9 cellular contexts compared by ENCODE assay signal in genomic region chr9:70407081-70407503, GRCh38. TPM values are rescaled to one million over a fixed set of nuclear protein-coding genes. Genes with fewer than 3 reads are reported as not detected.
A peak's percentile ranks its signal among the peaks of the same experiment; 100 is the strongest.
DNase-seq lines count a peak whose midpoint lies in the region; ATAC-seq, FAIRE-seq and TF ChIP-seq lines count a peak whose summit lies in the region.
"Had no signal": no experiment of that assay in that cellular context is flagged by ENCODE, and none has a peak within 500 bp of the region (broad histone marks: within the 10 kb centered on the region; RNA-seq: fewer than 3 reads in every experiment).

No MANE protein-coding gene starts in this region.

- no peak overlapping the region for H2BK15ac ChIP-seq in mesenchymal stem cell (ENCODE audit: low read depth, poor library complexity, severe bottlenecking)

- H3K27me3 ChIP-seq in right atrium auricular region = no peaks in the 10 kb centered on the region
- no peaks in the 10 kb centered on the region for H3K27me3 ChIP-seq in K562 (ENCODE audit: control insufficient read depth in 2 of 2, insufficient read depth in 2 of 2, low read length in 2 of 2)
- no peaks in the 10 kb centered on the region for H3K27me3 ChIP-seq in mesenchymal stem cell (ENCODE audit: control insufficient read depth in 1 of 2, insufficient read depth in 1 of 2, low read length in 2 of 2)
- H3K27me3 ChIP-seq in upper lobe of right lung = no peaks in the 10 kb centered on the region

- H3K9ac ChIP-seq in K562 (ENCODE audit: insufficient read depth in 1 of 2, low read depth in 2 of 2, low read length in 2 of 2) (no peak overlapping the region), mesenchymal stem cell (ENCODE audit: low read length) (peak overlapping the region; percentile 59)

- peak overlapping the region in 1 of 2 experiments; percentile 33 for H3K18ac ChIP-seq in mesenchymal stem cell (ENCODE audit: low read depth in 1 of 2, low read length in 2 of 2)

- TF ChIP-seq EP300 in K562 (IDR thresholded peaks at IDR 0.05; ENCODE audit: low read length) = no peak

- H4K8ac ChIP-seq in mesenchymal stem cell (ENCODE audit: low read length) = no peak overlapping the region

- TF ChIP-seq CTCF in right atrium auricular region (IDR thresholded peaks at IDR 0.05) = no peak
- no peak for TF ChIP-seq CTCF in K562 (IDR thresholded peaks at IDR 0.05 in 2 of 3, conservative IDR thresholded peaks at IDR 0.05 in 1 of 3; ENCODE audit: insufficient read depth in 2 of 3, low read depth in 1 of 3, low read length in 3 of 3)
- no peak for TF ChIP-seq CTCF in upper lobe of right lung (IDR thresholded peaks at IDR 0.05)

- peak overlapping the region in 1 of 2 experiments; percentile 12 for H3K4ac ChIP-seq in mesenchymal stem cell (ENCODE audit: low read depth in 1 of 2, low read length in 2 of 2)

- no peak overlapping the region for H2AK5ac ChIP-seq in mesenchymal stem cell (ENCODE audit: low read length, severe bottlenecking)

- DNase-seq in right atrium auricular region (ENCODE audit: low spot score) (no peak), cardiac septum (ENCODE audit: low spot score) (no peak), K562 (ENCODE audit: extremely low read depth in 1 of 4, low spot score in 3 of 4) (no peak), mesenchymal stem cell (peak; percentile 98), upper lobe of right lung (no peak), middle frontal gyrus (ENCODE audit: extremely low spot score, low spot score) (no peak)
- DNase-seq: activated gamma-delta T cell had no signal

- H3K4me2 ChIP-seq in K562 (ENCODE audit: insufficient read depth, low read length) = peak overlapping the region; percentile 42
- H3K4me2 ChIP-seq in mesenchymal stem cell (ENCODE audit: low read length, poor library complexity, severe bottlenecking) = no peak overlapping the region

- H2AFZ ChIP-seq in K562 (ENCODE audit: low read depth, low read length) (no peak overlapping the region), mesenchymal stem cell (ENCODE audit: low read depth, low read length) (no peak overlapping the region)

- H3K23ac ChIP-seq in mesenchymal stem cell (ENCODE audit: low read length in 2 of 2) = no peak overlapping the region

- no TSS peak for BruUV-seq in K562 (replicated peaks; lab: Mats Ljungman, UMichigan)

- no peak overlapping the region for H4K91ac ChIP-seq in mesenchymal stem cell (ENCODE audit: low read length)

- TF ChIP-seq RAD21 in K562 (CRISPR knock-in tag; conservative IDR thresholded peaks at IDR 0.05 in 1 of 2, IDR thresholded peaks at IDR 0.05 in 1 of 2) = no peak

- H3K4me3 ChIP-seq in right atrium auricular region = peak overlapping the region in 1 of 2 donors; percentile 31
- no peak overlapping the region for H3K4me3 ChIP-seq in K562
- peak overlapping the region in 1 of 2 experiments; percentile 38 for H3K4me3 ChIP-seq in mesenchymal stem cell (ENCODE audit: insufficient read depth in 1 of 2, low read depth in 1 of 2, low read length in 2 of 2)
- H3K4me3 ChIP-seq in upper lobe of right lung = peak overlapping the region; percentile 17

- CTCF ChIA-PET in K562 (lab: Yijun Ruan, JAX; ENCODE audit: low intra/inter-chr PET ratio) = no interaction called here

- no peaks in the 10 kb centered on the region for H3K9me1 ChIP-seq in K562 (ENCODE audit: control insufficient read depth, insufficient read depth, low read length)

- peaks cover 97% of the 10 kb centered on the region for H3K79me2 ChIP-seq in K562 (ENCODE audit: control insufficient read depth, insufficient read depth, low read length)

- H2BK120ac ChIP-seq in mesenchymal stem cell (ENCODE audit: low read depth, low read length) = no peak overlapping the region

- FAIRE-seq in K562 (lab: Jason Lieb, UNC) = no peak

- no peak for TF ChIP-seq POLR2A in K562 (conservative IDR thresholded peaks at IDR 0.05)

- H3K9me3 ChIP-seq in right atrium auricular region = no peaks in the 10 kb centered on the region
- no peaks in the 10 kb centered on the region for H3K9me3 ChIP-seq in K562 (replicated peaks; ENCODE audit: control insufficient read depth, insufficient read depth, low read depth, low read length)
- no peaks in the 10 kb centered on the region for H3K9me3 ChIP-seq in mesenchymal stem cell (ENCODE audit: control insufficient read depth, low read length)
- no peaks in the 10 kb centered on the region for H3K9me3 ChIP-seq in upper lobe of right lung

- peaks cover 4% of the 10 kb centered on the region for H3K79me1 ChIP-seq in mesenchymal stem cell (replicated peaks; ENCODE audit: low read length, poor library complexity, severe bottlenecking)

- in situ Hi-C loops in K562 (cut with MboI) = no loop called here

- peaks cover 10% of the 10 kb centered on the region; the same call in 1 of the 2 replicates for H4K20me1 ChIP-seq in K562 (replicated peaks; ENCODE audit: control insufficient read depth, insufficient read depth, low read length)

- no peak overlapping the region for H2BK5ac ChIP-seq in mesenchymal stem cell (ENCODE audit: low read depth, low read length, poor library complexity, severe bottlenecking)

- H3K36me3 ChIP-seq in right atrium auricular region (peaks cover 6% of the 10 kb centered on the region), K562 (ENCODE audit: control insufficient read depth, insufficient read depth, low read length) (no peaks in the 10 kb centered on the region), mesenchymal stem cell (ENCODE audit: control insufficient read depth in 1 of 2, insufficient read depth in 2 of 2, low read depth in 1 of 2, low read length in 2 of 2) (peaks cover 0 to 5% of the 10 kb centered on the region in 2 experiments), upper lobe of right lung (peaks cover 5% of the 10 kb centered on the region)

- peak overlapping the region; percentile 100 for H3K27ac ChIP-seq in right atrium auricular region
- H3K27ac ChIP-seq in K562 (ENCODE audit: extremely low read depth, low read depth, low read length) = no peak overlapping the region
- H3K27ac ChIP-seq in mesenchymal stem cell (ENCODE audit: low read length, poor library complexity, severe bottlenecking) = no peak overlapping the region
- peak overlapping the region; percentile 15 for H3K27ac ChIP-seq in upper lobe of right lung

- intact Hi-C loops in cardiac septum (cut with DNase I) (no loop called here), K562 (cut with micrococcal nuclease) (no loop called here), upper lobe of right lung (cut with DNase I) (loop anchor here (10.0 kb wide), 1 partner anchor 198 kb away; no protein-coding TSS in a partner anchor)

- H3K4me1 ChIP-seq in right atrium auricular region (peaks cover 0 to 72% of the 10 kb centered on the region in 2 donors), K562 (replicated peaks in 1 of 2; ENCODE audit: control insufficient read depth in 2 of 2, insufficient read depth in 2 of 2, low read length in 2 of 2) (peaks cover 8 to 43% of the 10 kb centered on the region in 2 experiments; a peak in 4 of 5 replicates), mesenchymal stem cell (ENCODE audit: control insufficient read depth, insufficient read depth, low read depth, low read length) (peaks cover 8% of the 10 kb centered on the region), upper lobe of right lung (peaks cover 87% of the 10 kb centered on the region)

- ATAC-seq in K562 = no peak
- ATAC-seq in upper lobe of right lung = no peak
- no peak for ATAC-seq in esophagus mucosa
- ATAC-seq in GM21786 (IDR thresholded peaks at IDR 0.05; ENCODE audit: unreplicated experiment) = no peak

- no peak overlapping the region for H2BK12ac ChIP-seq in mesenchymal stem cell (ENCODE audit: low read length in 2 of 2)

- WGBS in K562 (ENCODE audit: insufficient coverage, low coverage, missing lambda C conversion rate) = 47% methylated on average over 4 of the region's 4 CpGs
- 67% methylated on average over 4 of the region's 4 CpGs for WGBS in mesenchymal stem cell

- H3K14ac ChIP-seq in mesenchymal stem cell (ENCODE audit: low read length in 2 of 2) = no peak overlapping the region

- POLR2A ChIA-PET in K562 (lab: Yijun Ruan, JAX) = interaction anchor here (5.3 kb wide), 1 partner anchor 13 kb away, joined by 38 read pairs; no protein-coding TSS in a partner anchor

RNA-seq across cellular contexts. Expression of gene KLF9, which starts 7.4 kb away (rescaled TPM):
- total RNA-seq in right atrium auricular region (10 to 100 TPM; 74.1 to 76.7 TPM), cardiac septum (19.0 TPM), K562 (2014; rRNA removed) (8.5 and 9.7 TPM in 2 replicates), K562 (2014; rRNA removed; fragmentation: Illumina TruSeq; extraction: Trizol) (7.3 and 8.8 TPM in 2 replicates), K562 (2015; rRNA removed; fragmentation: Illumina TruSeq; extraction: Trizol) (4.7 and 4.8 TPM in 2 replicates), K562 (2021) (9.8 and 11.9 TPM in 2 replicates), upper lobe of right lung (91.0 TPM), esophagus mucosa (6.1 TPM)
- 3.9 and 5.8 TPM in 2 replicates for total RNA-seq in K562 (2011; cell fraction: chromatin; rRNA removed; ENCODE audit: low replicate concordance)
- total RNA-seq in K562 (2011; cell fraction: nucleolus; rRNA removed) = 4.7 and 6.2 TPM in 2 replicates
- total RNA-seq in K562 (2011; cell fraction: nucleoplasm; rRNA removed) = 5.8 and 8.8 TPM in 2 replicates
- polyA plus RNA-seq in K562 (2011; rRNA removed) (6.2 and 6.9 TPM in 2 replicates), K562 (2014; fragmentation: Illumina TruSeq; extraction: Trizol) (9.6 and 10.1 TPM in 2 replicates), K562 (2014; fragmentation: Nextera tagmentation; extraction: Ambion mirVana) (1 to 10 TPM; 3.3 to 4.8 TPM), K562 (2014; rRNA removed) (6.5 and 6.9 TPM in 2 replicates)
- polyA plus RNA-seq in K562 (2011; cell fraction: cytosol; rRNA removed) = 3.8 and 3.9 TPM in 2 replicates
- polyA plus RNA-seq in K562 (2011; cell fraction: nucleus; rRNA removed) = 2.6 and 2.7 TPM in 2 replicates
- 5.6 and 7.2 TPM in 2 replicates for polyA plus RNA-seq in K562 (2012)
- polyA minus RNA-seq in K562 (2011; rRNA and poly(A)+ RNA removed) = 6.8 and 8.0 TPM in 2 replicates
- polyA minus RNA-seq in K562 (2011; cell fraction: cytosol; rRNA and poly(A)+ RNA removed) = 4.5 and 5.0 TPM in 2 replicates
- polyA minus RNA-seq in K562 (2011; cell fraction: nucleus; rRNA and poly(A)+ RNA removed) = 3.4 and 4.4 TPM in 2 replicates
- 31.5 TPM for polyA plus RNA-seq in mesenchymal stem cell (2013, experiment 1 of 2)
- polyA plus RNA-seq in mesenchymal stem cell (2013, experiment 2 of 2) = 32.5 TPM

Comparison
In these comparisons a context has a peak if more than half of its experiments do, and no peak if none do; other contexts are left out.
1. H3K27ac ChIP-seq: peak in right atrium auricular region (2 of 2) and upper lobe of right lung (single experiment); none in K562 (single experiment) and mesenchymal stem cell (single experiment).